17 cellular contexts compared by ENCODE assay signal in the genomic region with DNA sequence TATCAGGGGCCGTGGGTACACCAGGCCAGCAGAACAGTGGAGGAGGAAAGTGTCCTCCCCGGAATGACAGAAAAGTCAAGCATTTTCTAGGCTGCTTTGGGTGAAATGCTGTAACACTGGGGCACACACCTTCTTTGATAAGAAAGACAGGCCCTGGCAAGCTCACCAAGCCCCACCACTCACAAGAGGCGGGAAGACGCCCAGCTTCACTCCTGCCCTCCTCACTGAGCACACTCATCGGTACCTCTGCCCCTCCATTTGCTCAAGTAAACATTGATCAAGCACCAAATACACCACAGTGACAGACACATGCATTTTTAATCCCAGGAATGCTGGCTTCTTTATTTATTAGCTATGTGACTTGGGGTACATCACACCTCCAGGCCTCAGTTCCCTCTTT. TPM values are rescaled to one million over a fixed set of nuclear protein-coding genes. Genes with fewer than 3 reads are reported as not detected.
DNase-seq lines count a peak whose midpoint lies in the region; ATAC-seq and TF ChIP-seq lines count a peak whose summit lies in the region.
"Had no signal": no experiment of that assay in that cellular context is flagged by ENCODE, and none has a peak within 500 bp of the region (broad histone marks: within the 10 kb centered on the region; RNA-seq: fewer than 3 reads in every experiment).

No MANE protein-coding gene starts in this region.

- no peak for TF ChIP-seq POLR2A in lower leg skin (IDR thresholded peaks at IDR 0.05)

- peaks cover 31% of the 10 kb centered on the region for H3K36me3 Mint-ChIP-seq in activated naive CD8-positive, alpha-beta T cell treated with anti-CD3 and anti-CD28 coated beads, Interleukin-2, amount 50 U/mL, for 24 hours (ENCODE audit: low read depth)
- H3K36me3 Mint-ChIP-seq in activated naive CD8-positive, alpha-beta T cell treated with anti-CD3 and anti-CD28 coated beads for 36 hours = peaks cover 34% of the 10 kb centered on the region
- peaks cover 60% of the 10 kb centered on the region for H3K36me3 Mint-ChIP-seq in central memory CD8-positive, alpha-beta T cell (ENCODE audit: insufficient read depth)
- H3K36me3 Mint-ChIP-seq in natural killer cell treated with Interleukin-12 subunit alpha and Interleukin-12 subunit beta and Interleukin-15 and Interleukin-18, amount 100 ng/mL, for 72 hours = peaks cover 11% of the 10 kb centered on the region

- in situ Hi-C loops in GM13977 (cut with MboI; ENCODE audit: low pct_unique_long_range_greater_than_20kb, low sequenced_read_pairs, unreplicated experiment) = no loop called here

- no peaks in the 10 kb centered on the region for H3K27me3 Mint-ChIP-seq in activated naive CD8-positive, alpha-beta T cell treated with anti-CD3 and anti-CD28 coated beads, Interleukin-2, amount 50 U/mL, for 24 hours
- H3K27me3 Mint-ChIP-seq in activated naive CD8-positive, alpha-beta T cell treated with anti-CD3 and anti-CD28 coated beads for 36 hours = no peaks in the 10 kb centered on the region
- H3K27me3 Mint-ChIP-seq in central memory CD8-positive, alpha-beta T cell = no peaks in the 10 kb centered on the region
- no peaks in the 10 kb centered on the region for H3K27me3 Mint-ChIP-seq in natural killer cell treated with Interleukin-12 subunit alpha and Interleukin-12 subunit beta and Interleukin-15 and Interleukin-18, amount 100 ng/mL, for 72 hours

- no peaks in the 10 kb centered on the region for H3K9me3 Mint-ChIP-seq in activated naive CD8-positive, alpha-beta T cell treated with anti-CD3 and anti-CD28 coated beads, Interleukin-2, amount 50 U/mL, for 24 hours
- no peaks in the 10 kb centered on the region for H3K9me3 Mint-ChIP-seq in activated naive CD8-positive, alpha-beta T cell treated with anti-CD3 and anti-CD28 coated beads for 36 hours
- no peaks in the 10 kb centered on the region for H3K9me3 Mint-ChIP-seq in central memory CD8-positive, alpha-beta T cell
- no peaks in the 10 kb centered on the region for H3K9me3 Mint-ChIP-seq in natural killer cell treated with Interleukin-12 subunit alpha and Interleukin-12 subunit beta and Interleukin-15 and Interleukin-18, amount 100 ng/mL, for 72 hours

- TF ChIP-seq CTCF in lower leg skin (IDR thresholded peaks at IDR 0.05) = no peak
- no peak for TF ChIP-seq CTCF in GM13977 (IDR thresholded peaks at IDR 0.05; ENCODE audit: extremely low read depth, insufficient read depth, missing control alignments)

- H3K4me3 ChIP-seq in lower leg skin (ENCODE audit: low read depth, poor library complexity, severe bottlenecking) = no peak overlapping the region

- 92 to 96% methylated on average over 5 of the region's 5 CpGs for WGBS in lower leg skin, 2 donors

- peaks cover 32% of the 10 kb centered on the region for H3K4me1 Mint-ChIP-seq in activated naive CD8-positive, alpha-beta T cell treated with anti-CD3 and anti-CD28 coated beads, Interleukin-2, amount 50 U/mL, for 24 hours
- peaks cover 10% of the 10 kb centered on the region for H3K4me1 Mint-ChIP-seq in activated naive CD8-positive, alpha-beta T cell treated with anti-CD3 and anti-CD28 coated beads for 36 hours
- peaks cover 62% of the 10 kb centered on the region for H3K4me1 Mint-ChIP-seq in central memory CD8-positive, alpha-beta T cell
- H3K4me1 Mint-ChIP-seq in natural killer cell treated with Interleukin-12 subunit alpha and Interleukin-12 subunit beta and Interleukin-15 and Interleukin-18, amount 100 ng/mL, for 72 hours (ENCODE audit: low read depth in 2 of 2) = peaks cover 39 to 56% of the 10 kb centered on the region in 2 donors

- intact Hi-C loops in lower leg skin (cut with DNase I; ENCODE audit: low total_unique reads) = no loop called here

- peak overlapping the region; percentile 4 for H3K27ac Mint-ChIP-seq in activated naive CD8-positive, alpha-beta T cell treated with anti-CD3 and anti-CD28 coated beads, Interleukin-2, amount 50 U/mL, for 24 hours
- H3K27ac Mint-ChIP-seq in activated naive CD8-positive, alpha-beta T cell treated with anti-CD3 and anti-CD28 coated beads for 36 hours = no peak overlapping the region
- H3K27ac Mint-ChIP-seq in central memory CD8-positive, alpha-beta T cell (ENCODE audit: low read depth) = peak overlapping the region; percentile 32
- peak overlapping the region; percentile 57 to 59 for H3K27ac Mint-ChIP-seq in natural killer cell treated with Interleukin-12 subunit alpha and Interleukin-12 subunit beta and Interleukin-15 and Interleukin-18, amount 100 ng/mL, for 72 hours

- no peak for ATAC-seq in activated naive CD8-positive, alpha-beta T cell treated with anti-CD3 and anti-CD28 coated beads, Interleukin-2, amount 50 U/mL, for 24 hours
- no peak for ATAC-seq in central memory CD8-positive, alpha-beta T cell (replicated peaks; ENCODE audit: extremely low read depth, poor library complexity, severe bottlenecking)
- ATAC-seq in natural killer cell treated with Interleukin-12 subunit alpha and Interleukin-12 subunit beta and Interleukin-15 and Interleukin-18, amount 100 ng/mL, for 72 hours = no peak
- ATAC-seq: Right ventricle myocardium inferior had no signal

- DNase-seq in activated naive CD8-positive, alpha-beta T cell treated with anti-CD3 and anti-CD28 coated beads, Interleukin-2, amount 50 U/mL, for 24 hours = no peak
- no peak for DNase-seq in activated naive CD8-positive, alpha-beta T cell treated with anti-CD3 and anti-CD28 coated beads for 36 hours
- no peak for DNase-seq in central memory CD8-positive, alpha-beta T cell (ENCODE audit: low spot score in 2 of 2)
- DNase-seq in natural killer cell treated with Interleukin-12 subunit alpha and Interleukin-12 subunit beta and Interleukin-15 and Interleukin-18, amount 100 ng/mL, for 72 hours (ENCODE audit: low spot score) = no peak
- DNase-seq in lower leg skin (ENCODE audit: low spot score in 2 of 2) = no peak
- DNase-seq in GM13977 (ENCODE audit: low spot score) = no peak
- DNase-seq in NCI-H1436 (lab: John Stamatoyannopoulos, UW) = no peak
- no peak for DNase-seq in NOMO-1 (lab: John Stamatoyannopoulos, UW; ENCODE audit: unreplicated experiment in 2 of 2)
- DNase-seq: BE2C, DMS 273 treated with DMSO at 0.1 percent for 48 hours, GF-D8, KG1, NCI-H1436 treated with DMSO at 0.1 percent for 48 hours, NCI-H2029 treated with DMSO at 0.1 percent for 48 hours, NCI-H2171 treated with DMSO at 0.1 percent for 48 hours, NCI-H748 treated with DMSO at 0.1 percent for 48 hours had no signal

- H3K4me3 Mint-ChIP-seq in activated naive CD8-positive, alpha-beta T cell treated with anti-CD3 and anti-CD28 coated beads, Interleukin-2, amount 50 U/mL, for 24 hours = no peak overlapping the region
- no peak overlapping the region for H3K4me3 Mint-ChIP-seq in activated naive CD8-positive, alpha-beta T cell treated with anti-CD3 and anti-CD28 coated beads for 36 hours
- H3K4me3 Mint-ChIP-seq in central memory CD8-positive, alpha-beta T cell = no peak overlapping the region
- no peak overlapping the region for H3K4me3 Mint-ChIP-seq in natural killer cell treated with Interleukin-12 subunit alpha and Interleukin-12 subunit beta and Interleukin-15 and Interleukin-18, amount 100 ng/mL, for 72 hours

RNA-seq across cellular contexts. Expression of a gene that starts 43.1 kb away (rescaled TPM):
- 10 to 100 TPM; 33.5 to 35.0 TPM for total RNA-seq in activated naive CD8-positive, alpha-beta T cell treated with anti-CD3 and anti-CD28 coated beads for 36 hours
- total RNA-seq in natural killer cell treated with Interleukin-12 subunit alpha and Interleukin-12 subunit beta and Interleukin-15 and Interleukin-18, amount 100 ng/mL, for 72 hours = 10 to 100 TPM; 51.4 to 90.6 TPM
- total RNA-seq in lower leg skin = 10 to 100 TPM; 40.9 to 59.6 (median 46.3) TPM

RNA-seq across cellular contexts. Expression of a gene that starts 47.6 kb away (rescaled TPM):
- total RNA-seq in activated naive CD8-positive, alpha-beta T cell treated with anti-CD3 and anti-CD28 coated beads for 36 hours = 10 to 100 TPM; 27.0 to 28.9 TPM
- 10 to 100 TPM; 22.5 to 22.7 TPM for total RNA-seq in natural killer cell treated with Interleukin-12 subunit alpha and Interleukin-12 subunit beta and Interleukin-15 and Interleukin-18, amount 100 ng/mL, for 72 hours
- 10 to 100 TPM; 14.7 to 17.5 (median 15.7) TPM for total RNA-seq in lower leg skin
